Comparison of ENCODE assay signal across 33 cellular contexts in genomic region chr2:79910643-79911042, GRCh38.
DNase-seq lines count a peak whose midpoint lies in the region; ATAC-seq, FAIRE-seq and TF ChIP-seq lines count a peak whose summit lies in the region.
"Had no signal": no experiment of that assay in that cellular context is flagged by ENCODE, and none has a peak within 500 bp of the region (broad histone marks: within the 10 kb centered on the region; RNA-seq: fewer than 3 reads in every experiment).

No MANE protein-coding gene starts in this region.

- H3K9me2 ChIP-seq in SK-N-SH: no peaks in the 10 kb centered on the region

- TF ChIP-seq POLR2A in suprapubic skin (IDR thresholded peaks at IDR 0.05): no peak

- no peak overlapping the region for H3K4me2 ChIP-seq in SK-N-SH
- H3K4me2 ChIP-seq: hepatocyte had no signal

- FAIRE-seq in urothelium cell line (lab: Jason Lieb, UNC): peak; percentile 63
- FAIRE-seq: endometrium had no signal

- in situ Hi-C loops in SK-MEL-5 (cut with HindIII; ENCODE audit: low pct_unique_long_range_greater_than_20kb, low sequenced_read_pairs): no loop called here

- POLR2A ChIA-PET in SK-N-SH (lab: Yijun Ruan, JAX): no interaction called here

- H3F3A ChIP-seq in SK-N-SH (replicated peaks; ENCODE audit: insufficient read depth): no peaks in the 10 kb centered on the region

- no peak overlapping the region for H3K27ac Mint-ChIP-seq in activated CD8-positive, alpha-beta memory T cell treated with anti-CD3 and anti-CD28 coated beads, Interleukin-2, amount 10 ng/mL, durations not matched to agents 7 days and 5 days
- H3K27ac Mint-ChIP-seq: activated CD4-positive, alpha-beta T cell treated with anti-CD3 and anti-CD28 coated beads for 36 hours; B cell; dendritic cell treated with granulocyte-macrophage colony-stimulating factor and Interleukin-4, amounts not matched to agents 40 ng/mL and 50 ng/mL, for 4 days; natural killer cell treated with Interleukin-12 subunit alpha and Interleukin-12 subunit beta and Interleukin-15 and Interleukin-18, amount 100 ng/mL, for 72 hours; stimulated activated effector memory CD8-positive, alpha-beta T cell treated with anti-CD3 and anti-CD28 coated beads, Interleukin-12 subunit alpha, Interleukin-12 subunit beta, amount 100 ng/mL, for 72 hours; T-helper 17 cell had no signal

- H3K27me3 ChIP-seq in SK-N-SH (ENCODE audit: insufficient read depth) (no peaks in the 10 kb centered on the region), suprapubic skin (no peaks in the 10 kb centered on the region)
- H3K27me3 ChIP-seq: gastrocnemius medialis had no signal

- 24% methylated on average over 1 of the region's 1 CpG for WGBS in SK-N-SH (ENCODE audit: low lambda C conversion rate)
- WGBS in suprapubic skin: 56% methylated on average over 1 of the region's 1 CpG

- no peaks in the 10 kb centered on the region for H3K27me3 Mint-ChIP-seq in activated CD8-positive, alpha-beta memory T cell treated with anti-CD3 and anti-CD28 coated beads, Interleukin-2, amount 10 ng/mL, durations not matched to agents 7 days and 5 days
- H3K27me3 Mint-ChIP-seq: activated CD4-positive, alpha-beta T cell treated with anti-CD3 and anti-CD28 coated beads for 36 hours; B cell; central memory CD8-positive, alpha-beta T cell; dendritic cell treated with granulocyte-macrophage colony-stimulating factor and Interleukin-4, amounts not matched to agents 40 ng/mL and 50 ng/mL, for 4 days; natural killer cell treated with Interleukin-12 subunit alpha and Interleukin-12 subunit beta and Interleukin-15 and Interleukin-18, amount 100 ng/mL, for 72 hours had no signal

- H3K27ac ChIP-seq in SK-N-SH (ENCODE audit: low read depth in 2 of 2, low read length in 1 of 2) (no peak overlapping the region), suprapubic skin (no peak overlapping the region)
- H3K27ac ChIP-seq: 22Rv1, gastrocnemius medialis, hepatocyte, RWPE1 had no signal

- H4K20me1 ChIP-seq in SK-N-SH (ENCODE audit: insufficient read depth): no peaks in the 10 kb centered on the region

- peaks cover 5% of the 10 kb centered on the region for H3K9me3 Mint-ChIP-seq in activated CD8-positive, alpha-beta memory T cell treated with anti-CD3 and anti-CD28 coated beads, Interleukin-2, amount 10 ng/mL, durations not matched to agents 7 days and 5 days (ENCODE audit: low read depth)
- H3K9me3 Mint-ChIP-seq: dendritic cell treated with granulocyte-macrophage colony-stimulating factor and Interleukin-4, amounts not matched to agents 40 ng/mL and 50 ng/mL, for 4 days had no signal

- no peaks in the 10 kb centered on the region for H3K79me2 ChIP-seq in SK-N-SH (ENCODE audit: insufficient read depth)
- H3K79me2 ChIP-seq: hepatocyte had no signal

- H3K4me3 ChIP-seq in SK-N-SH (ENCODE audit: low read depth in 2 of 2, low read length in 1 of 2): no peak overlapping the region
- H3K4me3 ChIP-seq in suprapubic skin: no peak overlapping the region
- H3K4me3 ChIP-seq: gastrocnemius medialis, hepatocyte had no signal

- H3K36me3 ChIP-seq in SK-N-SH (replicated peaks in 1 of 2; ENCODE audit: control insufficient read depth in 1 of 2, insufficient read depth in 2 of 2, low read length in 1 of 2) (no peaks in the 10 kb centered on the region), suprapubic skin (no peaks in the 10 kb centered on the region)
- H3K36me3 ChIP-seq: gastrocnemius medialis had no signal

- peaks cover 0 to 4% of the 10 kb centered on the region in 2 experiments; a peak in 2 of 4 replicates for H3K4me1 ChIP-seq in SK-N-SH (ENCODE audit: control insufficient read depth in 1 of 2, insufficient read depth in 2 of 2, low read depth in 1 of 2, low read length in 1 of 2)
- H3K4me1 ChIP-seq in suprapubic skin: no peaks in the 10 kb centered on the region
- H3K4me1 ChIP-seq: gastrocnemius medialis had no signal

- H3K36me3 Mint-ChIP-seq in activated CD8-positive, alpha-beta memory T cell treated with anti-CD3 and anti-CD28 coated beads, Interleukin-2, amount 10 ng/mL, durations not matched to agents 7 days and 5 days: no peaks in the 10 kb centered on the region
- H3K36me3 Mint-ChIP-seq: natural killer cell treated with Interleukin-12 subunit alpha and Interleukin-12 subunit beta and Interleukin-15 and Interleukin-18, amount 100 ng/mL, for 72 hours; stimulated activated effector memory CD8-positive, alpha-beta T cell treated with anti-CD3 and anti-CD28 coated beads, Interleukin-12 subunit alpha, Interleukin-12 subunit beta, amount 100 ng/mL, for 72 hours had no signal

- TF ChIP-seq RAD21 in SK-N-SH (IDR thresholded peaks at IDR 0.05; ENCODE audit: low read length): peak; percentile 3; the same call in 1 of the 2 replicates

- H3K4me1 Mint-ChIP-seq in activated CD8-positive, alpha-beta memory T cell treated with anti-CD3 and anti-CD28 coated beads, Interleukin-2, amount 10 ng/mL, durations not matched to agents 7 days and 5 days: no peaks in the 10 kb centered on the region
- H3K4me1 Mint-ChIP-seq: activated CD4-positive, alpha-beta T cell treated with anti-CD3 and anti-CD28 coated beads for 36 hours; B cell; central memory CD8-positive, alpha-beta T cell; stimulated activated effector memory CD8-positive, alpha-beta T cell treated with anti-CD3 and anti-CD28 coated beads, Interleukin-12 subunit alpha, Interleukin-12 subunit beta, amount 100 ng/mL, for 72 hours; T-helper 17 cell had no signal

- no peak overlapping the region for H3K4me3 Mint-ChIP-seq in activated CD8-positive, alpha-beta memory T cell treated with anti-CD3 and anti-CD28 coated beads, Interleukin-2, amount 10 ng/mL, durations not matched to agents 7 days and 5 days
- H3K4me3 Mint-ChIP-seq: activated CD4-positive, alpha-beta T cell treated with anti-CD3 and anti-CD28 coated beads for 36 hours; B cell; central memory CD8-positive, alpha-beta T cell; dendritic cell treated with granulocyte-macrophage colony-stimulating factor and Interleukin-4, amounts not matched to agents 40 ng/mL and 50 ng/mL, for 4 days; natural killer cell treated with Interleukin-12 subunit alpha and Interleukin-12 subunit beta and Interleukin-15 and Interleukin-18, amount 100 ng/mL, for 72 hours; stimulated activated effector memory CD8-positive, alpha-beta T cell treated with anti-CD3 and anti-CD28 coated beads, Interleukin-12 subunit alpha, Interleukin-12 subunit beta, amount 100 ng/mL, for 72 hours; T-helper 17 cell had no signal

- H3K9me3 ChIP-seq in SK-N-SH: no peaks in the 10 kb centered on the region
- H3K9me3 ChIP-seq in suprapubic skin: no peaks in the 10 kb centered on the region
- H3K9me3 ChIP-seq: gastrocnemius medialis had no signal

- H3K9ac ChIP-seq in SK-N-SH: no peak overlapping the region

- no peak overlapping the region for H2AFZ ChIP-seq in SK-N-SH (ENCODE audit: low read depth)
- H2AFZ ChIP-seq: hepatocyte had no signal

- no peak for TF ChIP-seq CTCF in SK-N-SH (IDR thresholded peaks at IDR 0.05)
- no peak for TF ChIP-seq CTCF in suprapubic skin (IDR thresholded peaks at IDR 0.05)

- DNase-seq in SK-N-SH (peak; percentile 24), SK-MEL-5 (ENCODE audit: low read depth, low spot score) (peak; percentile 80), iPS-NIHi7 (ENCODE audit: extremely low spot score) (peak; percentile 36), urothelium cell line (ENCODE audit: low spot score) (no peak), suprapubic skin (ENCODE audit: low spot score in 2 of 2) (no peak)
- no peak for DNase-seq in activated CD8-positive, alpha-beta memory T cell treated with anti-CD3 and anti-CD28 coated beads, Interleukin-2, amount 10 ng/mL, durations not matched to agents 7 days and 5 days
- DNase-seq: activated CD4-positive, alpha-beta T cell treated with anti-CD3 and anti-CD28 coated beads for 36 hours; activated CD8-positive, alpha-beta memory T cell treated with anti-CD3 and anti-CD28 coated beads for 24 hours; activated gamma-delta T cell; activated T-cell treated with anti-CD3 and anti-CD28 coated beads, Interleukin-2, amount 50 U/mL, for 1 hour; DMS53; gastrocnemius medialis; GDM1; KBM-7; left ventricle myocardium superior; MM.1S; NCI-H1417 treated with DMSO at 0.1 percent for 48 hours; NCI-H2081; NCI-H226; retina; substantia nigra; T-helper 17 cell had no signal

- TF ChIP-seq EP300 in SK-N-SH (IDR thresholded peaks at IDR 0.05; ENCODE audit: borderline replicate concordance in 1 of 2, low read depth in 1 of 2, low read length in 1 of 2) (no peak), suprapubic skin (IDR thresholded peaks at IDR 0.05) (no peak)

- CTCF ChIA-PET in SK-N-SH (lab: Yijun Ruan, JAX): interaction anchor here (1.0 to 1.2 kb wide), 2 partner anchors 11 kb away, joined by 4 to 5 read pairs; no protein-coding TSS in a partner anchor
- CTCF ChIA-PET in activated CD8-positive, alpha-beta memory T cell treated with anti-CD3 and anti-CD28 coated beads, Interleukin-2, amount 10 ng/mL, durations not matched to agents 7 days and 5 days (lab: Charles Lee): no interaction called here

- ATAC-seq in SK-N-SH treated with all-trans-retinoic acid at 6 μM for 48 hours (no peak), GM21737 (IDR thresholded peaks at IDR 0.05; ENCODE audit: unreplicated experiment) (no peak)
- no peak for ATAC-seq in activated CD8-positive, alpha-beta memory T cell treated with anti-CD3 and anti-CD28 coated beads, Interleukin-2, amount 10 ng/mL, durations not matched to agents 7 days and 5 days
- ATAC-seq: activated CD4-positive, alpha-beta T cell treated with anti-CD3 and anti-CD28 coated beads for 36 hours; gastrocnemius medialis; left ventricle myocardium superior; natural killer cell treated with Interleukin-12 subunit alpha and Interleukin-12 subunit beta and Interleukin-15 and Interleukin-18, amount 100 ng/mL, for 72 hours; stimulated activated effector memory CD8-positive, alpha-beta T cell treated with anti-CD3 and anti-CD28 coated beads, Interleukin-12 subunit alpha, Interleukin-12 subunit beta, amount 100 ng/mL, for 72 hours; T-helper 17 cell had no signal

TF ChIP-seq in SK-N-SH, 30 proteins besides CTCF, POLR2A, EP300 and RAD21:
- no peak for TF ChIP-seq ELF1 (IDR thresholded peaks at IDR 0.05)
- no peak for TF ChIP-seq TCF12 (IDR thresholded peaks at IDR 0.05)
- TF ChIP-seq POLR2AphosphoS5 (IDR thresholded peaks at IDR 0.05; ENCODE audit: low read depth, low read length): no peak
- TF ChIP-seq SIN3A (IDR thresholded peaks at IDR 0.05; ENCODE audit: borderline replicate concordance, low read depth, low read length): no peak
TF ChIP-seq in SK-N-SH: peak in this region for 0.

TF ChIP-seq in SK-N-SH treated with all-trans-retinoic acid at 6 μM for 48 hours, 23 proteins besides CTCF, POLR2A, EP300 and RAD21 (continues in another document):
- TF ChIP-seq ZC3H10 (CRISPR knock-in tag; IDR thresholded peaks at IDR 0.05): no peak

Comparison
In these comparisons a context has a peak if more than half of its experiments do, and no peak if none do; other contexts are left out.
1. DNase-seq: peak in SK-N-SH (single experiment), SK-MEL-5 (single experiment) and iPS-NIHi7 (single experiment); none in urothelium cell line (single experiment), activated CD8-positive, alpha-beta memory T cell treated with anti-CD3 and anti-CD28 coated beads, Interleukin-2, amount 10 ng/mL, durations not matched to agents 7 days and 5 days (single experiment) and suprapubic skin (0 of 2).